ENCODE assay signal across 8 cellular contexts in genomic region chr2:60674524-60675165, GRCh38.
DNase-seq lines count a peak whose midpoint lies in the region; ATAC-seq and TF ChIP-seq lines count a peak whose summit lies in the region.

No MANE protein-coding gene starts in this region.

- TF ChIP-seq POLR2A in right lobe of liver (IDR thresholded peaks at IDR 0.05), result no peak

- H3K27ac Mint-ChIP-seq in CD4-positive, alpha-beta T cell, result no peak overlapping the region

- H3K4me3 Mint-ChIP-seq in CD4-positive, alpha-beta T cell, result no peak overlapping the region

- peak; percentile 96 for TF ChIP-seq CTCF in CD4-positive, alpha-beta T cell (IDR thresholded peaks at IDR 0.05)
- TF ChIP-seq CTCF in colonic mucosa (IDR thresholded peaks at IDR 0.05) (peak; percentile 89), right lobe of liver (IDR thresholded peaks at IDR 0.05) (peak; percentile 58 to 95 (median 94))

- WGBS in right lobe of liver (ENCODE audit: insufficient coverage, low coverage, low lambda C conversion rate, missing lambda C conversion rate), result 18% methylated on average over 9 of the region's 9 CpGs

- intact Hi-C loops in CD4-positive, alpha-beta T cell (cut with DNase I, micrococcal nuclease), result no loop called here
- intact Hi-C loops in colonic mucosa (cut with DNase I) (no loop called here), right lobe of liver (cut with DNase I) (no loop called here)

- H3K4me1 ChIP-seq in colonic mucosa (no peaks in the 10 kb centered on the region), right lobe of liver (no peaks in the 10 kb centered on the region)

- no peaks in the 10 kb centered on the region for H3K9me3 Mint-ChIP-seq in CD4-positive, alpha-beta T cell

- peak; percentile 85 for ATAC-seq in CD4-positive, alpha-beta T cell (ENCODE audit: poor library complexity)
- peak; percentile 99 for ATAC-seq in GM19351 (IDR thresholded peaks at IDR 0.05; ENCODE audit: unreplicated experiment)
- peak; percentile 99 for ATAC-seq in HG03432 (IDR thresholded peaks at IDR 0.05; ENCODE audit: unreplicated experiment)
- ATAC-seq in right lobe of liver, result peak; percentile 100

- H3K36me3 ChIP-seq in colonic mucosa, result no peaks in the 10 kb centered on the region
- H3K36me3 ChIP-seq in right lobe of liver, result no peaks in the 10 kb centered on the region

- H3K4me3 ChIP-seq in colonic mucosa, result no peak overlapping the region
- no peak overlapping the region for H3K4me3 ChIP-seq in right lobe of liver

- CTCF ChIA-PET in CD4-positive, alpha-beta T cell (lab: Charles Lee), result interaction anchor here (0.6 to 1.2 kb wide), 4 partner anchors 10 to 27 kb away, joined by 3 to 4 read pairs (median 3); no protein-coding TSS in a partner anchor

- no peaks in the 10 kb centered on the region for H3K4me1 Mint-ChIP-seq in CD4-positive, alpha-beta T cell (ENCODE audit: low read depth)

- H3K9me3 ChIP-seq in CD4-positive, alpha-beta T cell (ENCODE audit: control insufficient read depth, low read length), result no peaks in the 10 kb centered on the region
- no peaks in the 10 kb centered on the region for H3K9me3 ChIP-seq in colonic mucosa
- H3K9me3 ChIP-seq in right lobe of liver, result no peaks in the 10 kb centered on the region

- H3K27me3 Mint-ChIP-seq in CD4-positive, alpha-beta T cell, result peaks cover 11% of the 10 kb centered on the region

- no peak overlapping the region for H3K9ac ChIP-seq in colonic mucosa (ENCODE audit: low read depth in 2 of 2, low read length in 2 of 2)

- POLR2A ChIA-PET in CD4-positive, alpha-beta T cell (lab: Charles Lee), result interaction anchor here (1.3 kb wide), 1 partner anchor 12 kb away, joined by 3 read pairs; no protein-coding TSS in a partner anchor

- no peak overlapping the region for H3K27ac ChIP-seq in CD4-positive, alpha-beta T cell (ENCODE audit: low read depth, low read length)
- H3K27ac ChIP-seq in colonic mucosa (no peak overlapping the region), right lobe of liver (no peak overlapping the region)

- peak; percentile 53 to 82 (median 72) for DNase-seq in CD4-positive, alpha-beta T cell
- DNase-seq in NCI-H526 (lab: John Stamatoyannopoulos, UW) (peak; percentile 20 to 87), colonic mucosa (peak; percentile 86), right lobe of liver (peak; percentile 82 to 89 (median 85))
- peak; percentile 90 for DNase-seq in activated CD4-positive, alpha-beta T cell treated with anti-CD3 and anti-CD28 coated beads for 48 hours
- DNase-seq in stimulated activated CD4-positive, alpha-beta T cell treated with anti-CD3 and anti-CD28 coated beads, TNF-alpha, amount 100 ng/mL, for 4 hours (ENCODE audit: low read depth in 3 of 3), result peak; percentile 59 to 74 (median 61)

- H3K27me3 ChIP-seq in CD4-positive, alpha-beta T cell (ENCODE audit: control insufficient read depth, insufficient read depth, low read length), result peaks cover 5% of the 10 kb centered on the region
- H3K27me3 ChIP-seq in colonic mucosa, result no peaks in the 10 kb centered on the region
- no peaks in the 10 kb centered on the region for H3K27me3 ChIP-seq in right lobe of liver

- H3K36me3 Mint-ChIP-seq in CD4-positive, alpha-beta T cell (ENCODE audit: low read depth), result no peaks in the 10 kb centered on the region
